ENCODE assay signal across 24 cellular contexts in the genomic region with DNA sequence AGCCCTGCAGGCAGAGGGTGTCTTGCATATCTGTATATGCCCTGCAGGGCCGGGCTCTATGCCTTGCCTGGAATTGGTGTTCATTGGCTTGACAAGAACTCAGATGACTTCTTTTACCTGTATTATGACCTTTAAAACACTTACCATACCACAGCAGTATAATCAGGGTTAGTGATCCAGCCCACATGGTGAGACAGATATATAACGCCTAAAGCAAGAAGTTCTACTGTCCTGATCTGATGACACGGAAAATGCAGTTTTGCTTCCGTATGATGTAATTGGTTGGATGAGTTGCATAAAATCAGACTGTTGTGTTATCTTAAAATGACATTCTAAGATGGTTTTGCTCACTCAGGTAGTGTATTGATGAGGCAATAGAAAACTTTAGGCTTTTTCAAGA. TPM values are rescaled to one million over a fixed set of nuclear protein-coding genes. Genes with fewer than 3 reads are reported as not detected.
A peak's percentile ranks its signal among the peaks of the same experiment; 100 is the strongest.
DNase-seq lines count a peak whose midpoint lies in the region; ATAC-seq, FAIRE-seq and TF ChIP-seq lines count a peak whose summit lies in the region.
"Had no signal": no experiment of that assay in that cellular context is flagged by ENCODE, and none has a peak within 500 bp of the region (broad histone marks: within the 10 kb centered on the region; RNA-seq: fewer than 3 reads in every experiment).

No MANE protein-coding gene starts in this region.

- no peaks in the 10 kb centered on the region for H3K9me3 ChIP-seq in K562 (replicated peaks; ENCODE audit: control insufficient read depth, insufficient read depth, low read depth, low read length)
- H3K9me3 ChIP-seq: BE2C had no signal

- BruUV-seq in K562 (replicated peaks; lab: Mats Ljungman, UMichigan), result no TSS peak

- no peaks in the 10 kb centered on the region for H3K9me1 ChIP-seq in K562 (ENCODE audit: control insufficient read depth, insufficient read depth, low read length)

- no peaks in the 10 kb centered on the region for H3K79me2 ChIP-seq in K562 (ENCODE audit: control insufficient read depth, insufficient read depth, low read length)

- peak; percentile 26 to 32 for ATAC-seq in activated naive CD4-positive, alpha-beta T cell treated with anti-CD3 and anti-CD28 coated beads, Interleukin-2, amount 50 U/mL, for 72 hours
- ATAC-seq in K562, result peak; percentile 53
- peak; percentile 70 for ATAC-seq in stimulated activated naive CD8-positive, alpha-beta T cell treated with anti-CD3 and anti-CD28 coated beads, Interleukin-15, amount 100 ng/mL, for 72 hours
- ATAC-seq in GM19035 (IDR thresholded peaks at IDR 0.05; ENCODE audit: unreplicated experiment), result no peak

- H3K4me1 ChIP-seq in K562 (replicated peaks in 1 of 2; ENCODE audit: control insufficient read depth in 2 of 2, insufficient read depth in 2 of 2, low read length in 2 of 2), result no peaks in the 10 kb centered on the region
- H3K4me1 ChIP-seq: BE2C had no signal

- no peak for TF ChIP-seq CTCF in K562 (IDR thresholded peaks at IDR 0.05 in 2 of 3, conservative IDR thresholded peaks at IDR 0.05 in 1 of 3; ENCODE audit: insufficient read depth in 2 of 3, low read depth in 1 of 3, low read length in 3 of 3)

- no peaks in the 10 kb centered on the region for H3K9me3 Mint-ChIP-seq in activated naive CD4-positive, alpha-beta T cell treated with anti-CD3 and anti-CD28 coated beads for 36 hours
- no peaks in the 10 kb centered on the region for H3K9me3 Mint-ChIP-seq in activated naive CD4-positive, alpha-beta T cell treated with anti-CD3 and anti-CD28 coated beads, Interleukin-2, amount 50 U/mL, for 72 hours
- no peaks in the 10 kb centered on the region for H3K9me3 Mint-ChIP-seq in stimulated activated naive CD8-positive, alpha-beta T cell treated with anti-CD3 and anti-CD28 coated beads, Interleukin-15, amount 100 ng/mL, for 72 hours
- H3K9me3 Mint-ChIP-seq: IgD-negative memory B cell had no signal

- H2AFZ ChIP-seq in K562 (ENCODE audit: low read depth, low read length), result no peak overlapping the region

- in situ Hi-C loops in K562 (cut with MboI), result no loop called here

- WGBS in K562 (ENCODE audit: insufficient coverage, low coverage, missing lambda C conversion rate), result 58% methylated on average over 4 of the region's 4 CpGs

- peaks cover 47% of the 10 kb centered on the region for H3K36me3 Mint-ChIP-seq in activated naive CD4-positive, alpha-beta T cell treated with anti-CD3 and anti-CD28 coated beads for 36 hours (ENCODE audit: low read depth)
- H3K36me3 Mint-ChIP-seq in activated naive CD4-positive, alpha-beta T cell treated with anti-CD3 and anti-CD28 coated beads, Interleukin-2, amount 50 U/mL, for 72 hours, result peaks cover 22 to 39% of the 10 kb centered on the region in 2 donors

- H3K4me1 Mint-ChIP-seq in activated naive CD4-positive, alpha-beta T cell treated with anti-CD3 and anti-CD28 coated beads for 36 hours (ENCODE audit: low read depth), result peaks cover 18% of the 10 kb centered on the region
- peaks cover 28% of the 10 kb centered on the region for H3K4me1 Mint-ChIP-seq in stimulated activated naive CD8-positive, alpha-beta T cell treated with anti-CD3 and anti-CD28 coated beads, Interleukin-15, amount 100 ng/mL, for 72 hours

- no peak overlapping the region for H3K9ac ChIP-seq in K562 (ENCODE audit: insufficient read depth in 1 of 2, low read depth in 2 of 2, low read length in 2 of 2)

- no peak overlapping the region; the same call in 2 of the 3 replicates for H3K27ac ChIP-seq in K562 (ENCODE audit: extremely low read depth, low read depth, low read length)
- H3K27ac ChIP-seq: RWPE1 had no signal

- peak overlapping the region; percentile 82 for H3K27ac Mint-ChIP-seq in activated naive CD4-positive, alpha-beta T cell treated with anti-CD3 and anti-CD28 coated beads for 36 hours
- H3K27ac Mint-ChIP-seq in activated naive CD4-positive, alpha-beta T cell treated with anti-CD3 and anti-CD28 coated beads, Interleukin-2, amount 50 U/mL, for 72 hours, result peak overlapping the region; percentile 17 to 22
- H3K27ac Mint-ChIP-seq in stimulated activated naive CD8-positive, alpha-beta T cell treated with anti-CD3 and anti-CD28 coated beads, Interleukin-15, amount 100 ng/mL, for 72 hours, result peak overlapping the region; percentile 90 to 92
- H3K27ac Mint-ChIP-seq: IgD-negative memory B cell had no signal

- no peaks in the 10 kb centered on the region for H4K20me1 ChIP-seq in K562 (replicated peaks; ENCODE audit: control insufficient read depth, insufficient read depth, low read length)

- H3K4me3 ChIP-seq in K562, result no peak overlapping the region

- CTCF ChIA-PET in activated naive CD4-positive, alpha-beta T cell treated with anti-CD3 and anti-CD28 coated beads for 36 hours (lab: Charles Lee), result no interaction called here
- CTCF ChIA-PET in K562 (lab: Yijun Ruan, JAX; ENCODE audit: low intra/inter-chr PET ratio), result no interaction called here

- no peak overlapping the region for H3K4me3 Mint-ChIP-seq in activated naive CD4-positive, alpha-beta T cell treated with anti-CD3 and anti-CD28 coated beads for 36 hours
- no peak overlapping the region for H3K4me3 Mint-ChIP-seq in stimulated activated naive CD8-positive, alpha-beta T cell treated with anti-CD3 and anti-CD28 coated beads, Interleukin-15, amount 100 ng/mL, for 72 hours
- H3K4me3 Mint-ChIP-seq: IgD-negative memory B cell had no signal

- no peak; the same call in 1 of the 2 replicates for TF ChIP-seq EP300 in K562 (IDR thresholded peaks at IDR 0.05; ENCODE audit: low read length)

- POLR2A ChIA-PET in K562 (lab: Yijun Ruan, JAX), result interaction anchor here (1.2 to 5.6 kb wide), 3 partner anchors 8 to 11 kb away, joined by 5 to 60 read pairs (median 9); partner anchors contain the start of gene CCDC174

- H3K36me3 ChIP-seq in K562 (ENCODE audit: control insufficient read depth, insufficient read depth, low read length), result peaks cover 97% of the 10 kb centered on the region

- no peak for TF ChIP-seq RAD21 in K562 (CRISPR knock-in tag; conservative IDR thresholded peaks at IDR 0.05 in 1 of 2, IDR thresholded peaks at IDR 0.05 in 1 of 2)

- H3K27me3 ChIP-seq in K562 (ENCODE audit: control insufficient read depth in 2 of 2, insufficient read depth in 2 of 2, low read length in 2 of 2), result no peaks in the 10 kb centered on the region
- H3K27me3 ChIP-seq: BE2C had no signal

- FAIRE-seq in K562 (lab: Jason Lieb, UNC), result peak; percentile 29
- FAIRE-seq: GM19239 had no signal

- peak; percentile 15 for DNase-seq in activated naive CD4-positive, alpha-beta T cell treated with anti-CD3 and anti-CD28 coated beads for 36 hours
- no peak for DNase-seq in activated naive CD4-positive, alpha-beta T cell treated with Interleukin-2 at 50 U/mL for 16 hours
- no peak for DNase-seq in activated naive CD4-positive, alpha-beta T cell treated with anti-CD3 and anti-CD28 coated beads, Interleukin-2, amount 50 U/mL, for 72 hours (ENCODE audit: low spot score in 2 of 2)
- DNase-seq in K562 (ENCODE audit: extremely low read depth in 1 of 4, low spot score in 3 of 4) (no peak), NCI-H774 (lab: John Stamatoyannopoulos, UW) (no peak)
- no peak for DNase-seq in stimulated activated naive CD8-positive, alpha-beta T cell treated with anti-CD3 and anti-CD28 coated beads, Interleukin-15, amount 100 ng/mL, for 72 hours
- DNase-seq: BE2C; EL; GF-D8; Karpas-422; MV-4-11; NCI-H1105 treated with DMSO at 0.1 percent for 48 hours; NCI-H2029 treated with DMSO at 0.1 percent for 48 hours; NCI-H226; NCI-H510A treated with DMSO at 0.1 percent for 48 hours; NCI-H748 treated with DMSO at 0.1 percent for 48 hours; NK-92 treated with Interleukin-12 subunit alpha and Interleukin-12 subunit beta, amount 100 ng/mL, for 24 hours; SHP77 treated with DMSO at 0.1 percent for 48 hours had no signal

- intact Hi-C loops in activated naive CD4-positive, alpha-beta T cell treated with anti-CD3 and anti-CD28 coated beads for 36 hours (cut with micrococcal nuclease), result no loop called here
- intact Hi-C loops in K562 (cut with micrococcal nuclease), result no loop called here

- no peak for TF ChIP-seq POLR2A in K562 (conservative IDR thresholded peaks at IDR 0.05)

- no peak overlapping the region for H3K4me2 ChIP-seq in K562 (ENCODE audit: insufficient read depth, low read length)

- no peaks in the 10 kb centered on the region for H3K27me3 Mint-ChIP-seq in activated naive CD4-positive, alpha-beta T cell treated with anti-CD3 and anti-CD28 coated beads for 36 hours (ENCODE audit: low read depth)
- H3K27me3 Mint-ChIP-seq in stimulated activated naive CD8-positive, alpha-beta T cell treated with anti-CD3 and anti-CD28 coated beads, Interleukin-15, amount 100 ng/mL, for 72 hours, result no peaks in the 10 kb centered on the region
- H3K27me3 Mint-ChIP-seq: IgD-negative memory B cell had no signal

RNA-seq across cellular contexts. Expression of gene CCDC174, which starts 9.4 kb away (rescaled TPM):
- 10 to 100 TPM; 16.1 to 20.7 TPM for total RNA-seq in activated naive CD4-positive, alpha-beta T cell treated with anti-CD3 and anti-CD28 coated beads for 36 hours
- 10 to 100 TPM; 19.8 to 23.3 TPM for total RNA-seq in activated naive CD4-positive, alpha-beta T cell treated with anti-CD3 and anti-CD28 coated beads, Interleukin-2, amount 50 U/mL, for 72 hours
- 26.7 and 57.8 TPM in 2 replicates for total RNA-seq in K562 (2011; cell fraction: chromatin; rRNA removed; ENCODE audit: low replicate concordance)
- total RNA-seq in K562 (2011; cell fraction: nucleolus; rRNA removed), result 10.3 and 12.5 TPM in 2 replicates
- 20.5 and 26.6 TPM in 2 replicates for total RNA-seq in K562 (2011; cell fraction: nucleoplasm; rRNA removed)
- total RNA-seq in K562 (2014; rRNA removed) (18.7 and 20.8 TPM in 2 replicates), K562 (2014; rRNA removed; fragmentation: Illumina TruSeq; extraction: Trizol) (31.0 and 33.7 TPM in 2 replicates), K562 (2015; rRNA removed; fragmentation: Illumina TruSeq; extraction: Trizol) (24.8 and 28.5 TPM in 2 replicates), K562 (2021) (18.7 and 19.8 TPM in 2 replicates)
- polyA plus RNA-seq in K562 (2011; rRNA removed) (7.4 and 9.5 TPM in 2 replicates), K562 (2014; fragmentation: Illumina TruSeq; extraction: Trizol) (24.9 and 31.6 TPM in 2 replicates), K562 (2014; fragmentation: Nextera tagmentation; extraction: Ambion mirVana) (10 to 100 TPM; 34.9 to 41.0 TPM), K562 (2014; rRNA removed) (16.9 and 22.8 TPM in 2 replicates)
- polyA plus RNA-seq in K562 (2011; cell fraction: cytosol; rRNA removed), result 3.9 and 4.1 TPM in 2 replicates
- polyA plus RNA-seq in K562 (2011; cell fraction: nucleus; rRNA removed), result 24.3 and 33.3 TPM in 2 replicates
- 11.8 and 29.6 TPM in 2 replicates for polyA plus RNA-seq in K562 (2012)
- 8.9 and 11.9 TPM in 2 replicates for polyA minus RNA-seq in K562 (2011; rRNA and poly(A)+ RNA removed)
- polyA minus RNA-seq in K562 (2011; cell fraction: cytosol; rRNA and poly(A)+ RNA removed), result 3.7 and 10.5 TPM in 2 replicates
- polyA minus RNA-seq in K562 (2011; cell fraction: nucleus; rRNA and poly(A)+ RNA removed), result 12.1 and 22.1 TPM in 2 replicates

RNA-seq across cellular contexts. Expression of gene C3orf20, which starts 14.0 kb away (rescaled TPM):
- under 1 TPM; 0.12 to 0.17 TPM for total RNA-seq in activated naive CD4-positive, alpha-beta T cell treated with anti-CD3 and anti-CD28 coated beads for 36 hours
- under 1 TPM in 1 of 2 donors, not detected in 1; 0.56 TPM for total RNA-seq in activated naive CD4-positive, alpha-beta T cell treated with anti-CD3 and anti-CD28 coated beads, Interleukin-2, amount 50 U/mL, for 72 hours
- 0.25 and 0.46 TPM in 2 replicates for total RNA-seq in K562 (2011; cell fraction: chromatin; rRNA removed; ENCODE audit: low replicate concordance)
- not detected in 2 replicates for total RNA-seq in K562 (2011; cell fraction: nucleolus; rRNA removed)
- total RNA-seq in K562 (2011; cell fraction: nucleoplasm; rRNA removed), result 0.23 and 0.29 TPM in 2 replicates
- total RNA-seq in K562 (2014; rRNA removed) (not detected in 2 replicates), K562 (2014; rRNA removed; fragmentation: Illumina TruSeq; extraction: Trizol) (not detected in 2 replicates), K562 (2015; rRNA removed; fragmentation: Illumina TruSeq; extraction: Trizol) (0.04 TPM in 1 of 2 replicates, not detected in the other), K562 (2021) (not detected in 2 replicates)
- polyA plus RNA-seq in K562 (2011; rRNA removed) (0.15 TPM in 1 of 2 replicates, not detected in the other), K562 (2014; fragmentation: Illumina TruSeq; extraction: Trizol) (not detected in 2 replicates), K562 (2014; fragmentation: Nextera tagmentation; extraction: Ambion mirVana) (not detected), K562 (2014; rRNA removed) (not detected in 2 replicates)
- polyA plus RNA-seq in K562 (2011; cell fraction: cytosol; rRNA removed), result 0.12 TPM in 1 of 2 replicates, not detected in the other
- 0.04 and 0.08 TPM in 2 replicates for polyA plus RNA-seq in K562 (2011; cell fraction: nucleus; rRNA removed)
- 0.03 TPM in 1 of 2 replicates, not detected in the other for polyA plus RNA-seq in K562 (2012)
- 0.06 TPM in 1 of 2 replicates, not detected in the other for polyA minus RNA-seq in K562 (2011; rRNA and poly(A)+ RNA removed)
- not detected in 2 replicates for polyA minus RNA-seq in K562 (2011; cell fraction: cytosol; rRNA and poly(A)+ RNA removed)
- polyA minus RNA-seq in K562 (2011; cell fraction: nucleus; rRNA and poly(A)+ RNA removed), result 0.11 TPM in 1 of 2 replicates, not detected in the other
- total RNA-seq: H4, M059J had no signal
- polyA plus RNA-seq: IgD-negative memory B cell had no signal

Comparison
In these comparisons a context has a peak if more than half of its experiments do, and no peak if none do; other contexts are left out.
1. H3K27ac Mint-ChIP-seq: peak in every context shown above with its lines; median percentile 91 in stimulated activated naive CD8-positive, alpha-beta T cell treated with anti-CD3 and anti-CD28 coated beads, Interleukin-15, amount 100 ng/mL, for 72 hours; 82 in activated naive CD4-positive, alpha-beta T cell treated with anti-CD3 and anti-CD28 coated beads for 36 hours; 20 in activated naive CD4-positive, alpha-beta T cell treated with anti-CD3 and anti-CD28 coated beads, Interleukin-2, amount 50 U/mL, for 72 hours.